28 cellular contexts compared by ENCODE assay signal in the genomic region with DNA sequence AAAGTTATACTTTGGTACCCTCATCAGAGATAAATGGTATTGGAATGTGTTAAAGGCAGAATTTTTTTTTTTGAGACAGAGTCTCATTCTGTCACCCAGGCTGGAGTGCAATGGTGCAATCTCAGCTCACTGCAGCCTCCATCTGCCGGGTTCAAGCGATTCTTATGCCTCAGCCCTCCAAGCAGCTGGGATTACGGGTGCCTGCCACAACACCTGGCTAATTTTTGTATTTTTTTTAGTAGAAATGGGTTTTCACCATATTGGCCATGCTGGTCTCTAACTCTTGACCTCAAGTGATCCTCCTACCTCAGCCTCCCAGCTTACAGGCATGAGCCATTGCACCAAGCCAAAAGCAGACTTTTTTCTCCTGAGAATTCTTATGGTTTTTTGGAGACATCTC.
"Had no signal": no experiment of that assay in that cellular context is flagged by ENCODE, and none has a peak within 500 bp of the region (broad histone marks: within the 10 kb centered on the region; RNA-seq: fewer than 3 reads in every experiment).

No MANE protein-coding gene starts in this region.

- H3K4me3 ChIP-seq: colonic mucosa, coronary artery, dorsolateral prefrontal cortex, esophagus muscularis mucosa, esophagus squamous epithelium, gastrocnemius medialis, gastroesophageal sphincter, heart left ventricle, heart right ventricle had no signal

- H3K4me1 ChIP-seq: colonic mucosa, esophagus muscularis mucosa, esophagus squamous epithelium, gastrocnemius medialis, gastroesophageal sphincter, heart left ventricle, heart right ventricle had no signal

- DNase-seq: colonic mucosa; cortex of kidney; dermis blood vessel endothelial cell; dorsolateral prefrontal cortex; effector CD4-positive, alpha-beta T cell; effector CD8-positive, alpha-beta T cell; effector memory CD4-positive, alpha-beta T cell; effector memory CD8-positive, alpha-beta T cell; erythroblast; esophagus squamous epithelium; foreskin fibroblast; foreskin keratinocyte; foreskin melanocyte; gastrocnemius medialis; glutamatergic neuron had no signal

- H3K9me3 Mint-ChIP-seq: effector memory CD8-positive, alpha-beta T cell had no signal

- H3K4me3 Mint-ChIP-seq: dendritic cell treated with granulocyte-macrophage colony-stimulating factor and Interleukin-4, amounts not matched to agents 40 ng/mL and 50 ng/mL, for 4 days; effector memory CD8-positive, alpha-beta T cell; endodermal cell had no signal

- H3K27me3 ChIP-seq: colonic mucosa, dorsolateral prefrontal cortex, esophagus muscularis mucosa, esophagus squamous epithelium, foreskin keratinocyte, gastrocnemius medialis, gastroesophageal sphincter, heart left ventricle, heart right ventricle had no signal

- H3K27ac ChIP-seq: colonic mucosa, coronary artery, dorsolateral prefrontal cortex, epithelial cell of prostate, esophagus muscularis mucosa, esophagus squamous epithelium, foreskin keratinocyte, gastrocnemius medialis, gastroesophageal sphincter, heart left ventricle, heart right ventricle had no signal

- H3K27ac Mint-ChIP-seq: dendritic cell treated with granulocyte-macrophage colony-stimulating factor and Interleukin-4, amounts not matched to agents 40 ng/mL and 50 ng/mL, for 4 days; effector memory CD8-positive, alpha-beta T cell; endodermal cell had no signal

- ATAC-seq: effector memory CD8-positive, alpha-beta T cell; esophagus mucosa; foreskin keratinocyte; gastroesophageal sphincter had no signal

- H3K36me3 ChIP-seq: colonic mucosa, esophagus muscularis mucosa, esophagus squamous epithelium, gastrocnemius medialis, gastroesophageal sphincter, heart left ventricle, heart right ventricle had no signal

- FAIRE-seq: colon, endometrium, endothelial cell of umbilical vein, frontal cortex had no signal

- H3K9me3 ChIP-seq: colonic mucosa, esophagus muscularis mucosa, esophagus squamous epithelium, gastrocnemius medialis, gastroesophageal sphincter had no signal
